24 cellular contexts compared by ENCODE assay signal in genomic region chr17:6073620-6074019, GRCh38. TPM values are rescaled to one million over a fixed set of nuclear protein-coding genes. Genes with fewer than 3 reads are reported as not detected.
"Had no signal": no experiment of that assay in that cellular context is flagged by ENCODE, and none has a peak within 500 bp of the region (broad histone marks: within the 10 kb centered on the region; RNA-seq: fewer than 3 reads in every experiment).

No MANE protein-coding gene starts in this region.

- H3K27me3 ChIP-seq: right atrium auricular region, thyroid gland, vagina had no signal

- H3K27ac ChIP-seq: lower lobe of right lung, prostate gland, right atrium auricular region, stomach, thyroid gland, vagina had no signal

- H3K36me3 ChIP-seq: lower lobe of right lung, prostate gland, right atrium auricular region, stomach, thyroid gland, vagina had no signal

- ATAC-seq: effector memory CD8-positive, alpha-beta T cell; left ventricle myocardium superior; lower lobe of right lung; natural killer cell; sciatic nerve had no signal

- H3K9me3 Mint-ChIP-seq: effector memory CD8-positive, alpha-beta T cell; memory B cell; natural killer cell had no signal

- FAIRE-seq: endometrium, frontal cortex, keratinocyte had no signal

- H3K4me3 Mint-ChIP-seq: effector memory CD8-positive, alpha-beta T cell; memory B cell; natural killer cell had no signal

- DNase-seq: cortex of kidney; effector memory CD8-positive, alpha-beta T cell; head of caudate nucleus; left ventricle myocardium superior; lower lobe of right lung; natural killer cell; nucleus accumbens; stimulated activated CD4-positive, alpha-beta T cell treated with anti-CD3 and anti-CD28 coated beads, Interleukin-12 subunit alpha, Interleukin-12 subunit beta, amount 100 ng/mL, for 4 hours; stimulated activated CD4-positive, alpha-beta T cell treated with anti-CD3 and anti-CD28 coated beads, Interleukin-1b, Interleukin-23, amount 100 ng/mL, for 48 hours; stimulated activated CD4-positive, alpha-beta T cell treated with anti-CD3 and anti-CD28 coated beads, Interleukin-4, amount 100 ng/mL, for 1 hour; stimulated activated CD8-positive, alpha-beta memory T cell treated with anti-CD3 and anti-CD28 coated beads, Interleukin-4, amount 100 ng/mL, for 48 hours; stimulated activated naive CD4-positive, alpha-beta T cell; stomach; thyroid gland; trophoblast cell had no signal

- H3K36me3 Mint-ChIP-seq: natural killer cell had no signal

- H3K4me1 ChIP-seq: prostate gland had no signal

- H3K9me3 ChIP-seq: lower lobe of right lung, prostate gland, right atrium auricular region, stomach, thyroid gland, vagina had no signal

- H3K4me2 ChIP-seq: smooth muscle cell had no signal

- H3K4me3 ChIP-seq: lower lobe of right lung, prostate gland, right atrium auricular region, smooth muscle cell, stomach, thyroid gland, vagina had no signal

- H3K27ac Mint-ChIP-seq: effector memory CD8-positive, alpha-beta T cell; memory B cell; natural killer cell had no signal

RNA-seq across cellular contexts. Expression of gene WSCD1, which starts 3.4 kb away (rescaled TPM):
- polyA plus RNA-seq: keratinocyte had no signal
